ENCODE assay signal across 31 cellular contexts in the genomic region with DNA sequence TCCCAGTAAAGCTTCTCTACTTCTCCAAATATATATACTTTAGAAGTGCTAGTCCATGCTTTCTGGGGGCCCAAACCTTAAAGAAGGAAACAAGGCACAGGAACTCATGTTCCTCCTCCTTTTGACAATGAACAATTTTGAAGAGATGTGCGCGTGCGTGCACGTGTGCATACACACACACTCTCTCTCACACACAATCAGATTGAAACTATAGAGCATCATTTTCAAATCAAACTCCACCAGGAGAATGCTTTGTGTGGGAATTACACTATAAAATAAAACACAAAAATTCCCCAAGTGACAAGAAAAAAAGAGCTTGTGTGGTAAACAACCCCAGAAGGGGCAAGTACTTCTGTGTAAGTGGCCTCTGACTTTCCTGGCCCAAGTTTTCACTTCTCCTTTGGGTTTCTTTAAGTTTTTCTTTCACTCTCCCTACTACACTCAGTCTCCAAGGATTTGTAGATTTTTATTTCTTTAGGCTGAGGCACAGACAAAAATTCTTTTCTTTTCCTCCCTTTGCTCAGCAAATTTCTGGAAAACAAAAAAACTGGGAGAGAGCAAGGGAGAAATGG. TPM values are rescaled to one million over a fixed set of nuclear protein-coding genes. Genes with fewer than 3 reads are reported as not detected.
DNase-seq lines count a peak whose midpoint lies in the region; ATAC-seq and TF ChIP-seq lines count a peak whose summit lies in the region.
"Had no signal": no experiment of that assay in that cellular context is flagged by ENCODE, and none has a peak within 500 bp of the region (broad histone marks: within the 10 kb centered on the region; RNA-seq: fewer than 3 reads in every experiment).

No MANE protein-coding gene starts in this region.

- H3K27me3 ChIP-seq in stomach (no peaks in the 10 kb centered on the region), heart right ventricle (peaks cover 0 to 16% (median 0%) of the 10 kb centered on the region in 7 donors)
- H3K27me3 ChIP-seq: testis, vagina had no signal

- intact Hi-C loops in stomach (cut with DNase I; ENCODE audit: low total_unique reads): no loop called here
- intact Hi-C loops in heart right ventricle (cut with DNase I): no loop called here
- intact Hi-C loops in OCI-LY7 (cut with micrococcal nuclease; ENCODE audit: unreplicated experiment): no loop called here

- H3K4me3 ChIP-seq in stomach: no peak overlapping the region
- no peak overlapping the region for H3K4me3 ChIP-seq in heart right ventricle
- H3K4me3 ChIP-seq in OCI-LY7 (ENCODE audit: low read depth, low read length, poor library complexity, severe bottlenecking): no peak overlapping the region
- H3K4me3 ChIP-seq: colonic mucosa, HAP-1, SK-N-MC, testis, vagina had no signal

- no peaks in the 10 kb centered on the region for H3K79me2 ChIP-seq in OCI-LY7 (ENCODE audit: insufficient read depth, low read depth, low read length)

- CTCF ChIA-PET in OCI-LY7 (lab: Charles Lee; ENCODE audit: unreplicated experiment): no interaction called here

- H3K36me3 ChIP-seq in stomach: no peaks in the 10 kb centered on the region
- H3K36me3 ChIP-seq in heart right ventricle: no peaks in the 10 kb centered on the region
- no peaks in the 10 kb centered on the region for H3K36me3 ChIP-seq in OCI-LY7 (ENCODE audit: insufficient read depth, low read length)
- H3K36me3 ChIP-seq: colonic mucosa, HAP-1, vagina had no signal

- no peaks in the 10 kb centered on the region for H4K20me1 ChIP-seq in OCI-LY7 (ENCODE audit: insufficient read depth, low read length)

- H2AFZ ChIP-seq in OCI-LY7 (ENCODE audit: low read length): no peak overlapping the region

- 88 to 95% (median 91%) methylated on average over 4 of the region's 4 CpGs for WGBS in stomach, 5 donors
- WGBS in heart right ventricle, 2 donors: 93 to 95% methylated on average over 4 of the region's 4 CpGs

- no peak for TF ChIP-seq POLR2A in stomach (IDR thresholded peaks at IDR 0.05)

- DNase-seq in NOMO-1 treated with DMSO at 0.1 percent for 48 hours (lab: John Stamatoyannopoulos, UW; ENCODE audit: unreplicated experiment): peak; percentile 2
- no peak for DNase-seq in NOMO-1 (lab: John Stamatoyannopoulos, UW; ENCODE audit: unreplicated experiment in 2 of 2)
- DNase-seq in stomach: no peak
- DNase-seq in heart right ventricle: no peak
- DNase-seq in OCI-LY7 (ENCODE audit: low spot score): no peak
- DNase-seq: activated CD4-positive, alpha-beta memory T cell treated with anti-CD3 and anti-CD28 coated beads for 36 hours; activated CD4-positive, CD25-positive, alpha-beta regulatory T cell treated with anti-CD3 and anti-CD28 coated beads, Interleukin-2, amount 50 U/mL, for 72 hours; activated CD8-positive, alpha-beta memory T cell treated with anti-CD3 and anti-CD28 coated beads, Interleukin-2, amount 50 U/mL, for 48 hours; colonic mucosa; DND-41; effector memory CD8-positive, alpha-beta T cell; KG1; MM.1S; naive B cell; NCI-H1417 treated with DMSO at 0.1 percent for 48 hours; NCI-H345; NCI-H748 treated with DMSO at 0.1 percent for 48 hours; nucleus accumbens; OCI-M1; stimulated activated CD4-positive, alpha-beta T cell treated with anti-CD3 and anti-CD28 coated beads, Interleukin-4, amount 100 ng/mL, for 4 hours; testis had no signal

- no peak for TF ChIP-seq EP300 in stomach (IDR thresholded peaks at IDR 0.05)

- H3K4me1 ChIP-seq in stomach: no peaks in the 10 kb centered on the region
- H3K4me1 ChIP-seq in heart right ventricle: peaks cover 0 to 13% (median 5%) of the 10 kb centered on the region in 9 donors
- H3K4me1 ChIP-seq in OCI-LY7 (ENCODE audit: insufficient read depth, low read length, poor library complexity, severe bottlenecking): no peaks in the 10 kb centered on the region
- H3K4me1 ChIP-seq: colonic mucosa, HAP-1, testis, vagina had no signal

- H3K9me2 ChIP-seq in OCI-LY7 (ENCODE audit: insufficient read depth, low read length): no peaks in the 10 kb centered on the region

- no TSS peak for BruUV-seq in OCI-LY7 (replicated peaks; lab: Mats Ljungman, UMichigan)

- POLR2A ChIA-PET in OCI-LY7 (lab: Charles Lee): interaction anchor here (0.6 to 1.7 kb wide), 2 partner anchors 11 to 282 kb away, joined by 4 to 5 read pairs; no protein-coding TSS in a partner anchor

- no peak overlapping the region for H3K4me2 ChIP-seq in OCI-LY7 (ENCODE audit: low read length)

- H3K27ac ChIP-seq in stomach: no peak overlapping the region
- H3K27ac ChIP-seq in heart right ventricle: no peak overlapping the region
- H3K27ac ChIP-seq in OCI-LY7 (ENCODE audit: low read depth, low read length, poor library complexity, severe bottlenecking): no peak overlapping the region
- H3K27ac ChIP-seq: 22Rv1, C4-2B, colonic mucosa, SK-N-MC, testis, vagina had no signal

- no peak for TF ChIP-seq CTCF in stomach (IDR thresholded peaks at IDR 0.05)
- TF ChIP-seq CTCF in heart right ventricle (IDR thresholded peaks at IDR 0.05): no peak
- TF ChIP-seq CTCF in OCI-LY7 (conservative IDR thresholded peaks at IDR 0.05; ENCODE audit: low read length): no peak

- H3K9me3 ChIP-seq in stomach: no peaks in the 10 kb centered on the region
- H3K9me3 ChIP-seq in heart right ventricle: no peaks in the 10 kb centered on the region
- H3K9me3 ChIP-seq in OCI-LY7 (ENCODE audit: low read length): no peaks in the 10 kb centered on the region
- H3K9me3 ChIP-seq: colonic mucosa, HAP-1, testis, vagina had no signal

- ATAC-seq in GM21723 (IDR thresholded peaks at IDR 0.05; ENCODE audit: unreplicated experiment): peak; percentile 65
- ATAC-seq in HG03432 (IDR thresholded peaks at IDR 0.05; ENCODE audit: unreplicated experiment): peak; percentile 75
- ATAC-seq in GM19035 (IDR thresholded peaks at IDR 0.05; ENCODE audit: unreplicated experiment): no peak
- ATAC-seq in heart right ventricle: no peak
- ATAC-seq: effector memory CD8-positive, alpha-beta T cell; stimulated activated memory B cell treated with anti-CD40 and anti-IgM and Interleukin-4, amounts not matched to agents 10 μg/mL and 1 μg/mL and 100 μg/mL, for 72 hours had no signal

RNA-seq across cellular contexts. Expression of gene SHISA3, which starts 46.6 kb away (rescaled TPM):
- total RNA-seq in stomach (1 to 10 TPM; 1.2 to 8.4 (median 4.9) TPM), heart right ventricle (1 to 10 TPM; 1.5 to 8.8 (median 2.8) TPM), OCI-LY7 (2022) (0.37 and 0.38 TPM in 2 replicates)
- polyA plus RNA-seq in stomach (1 to 10 TPM in 1 of 3 donors, under 1 TPM in 1, not detected in 1; 0.44 to 1.5 TPM), heart right ventricle (10 to 100 TPM; 14.9 to 19.0 TPM)
- total RNA-seq in OCI-LY7 (2014; rRNA removed; shearing (Covaris generic)): not detected in 2 replicates
- total RNA-seq: fibroblast of villous mesenchyme had no signal

Comparison
In these comparisons a context has a peak if more than half of its experiments do, and no peak if none do; other contexts are left out.
1. ATAC-seq: peak in GM21723 (single experiment) and HG03432 (single experiment); none in GM19035 (single experiment) and heart right ventricle (0 of 8).